ENCODE assay signal across 36 cellular contexts in the genomic region with DNA sequence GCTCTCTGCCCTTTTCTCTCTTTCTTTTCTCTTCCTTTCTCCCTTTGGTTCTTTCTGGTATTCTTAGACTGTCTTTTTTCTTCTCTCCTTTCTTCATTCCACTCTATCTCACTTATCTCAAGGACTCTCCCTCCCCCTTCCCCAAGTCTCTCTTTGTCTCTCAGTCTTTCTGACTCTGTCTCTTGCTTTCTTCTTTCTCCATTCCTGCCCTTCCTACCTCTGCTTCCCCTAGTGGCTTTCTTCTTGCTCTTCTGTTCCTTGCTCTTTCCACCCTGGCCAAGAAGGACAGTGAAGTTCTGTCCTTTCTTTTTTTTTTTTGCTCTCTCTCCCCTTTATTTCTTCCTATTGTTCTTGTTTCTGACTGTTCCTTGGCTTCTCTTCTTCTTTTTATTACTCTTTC. TPM values are rescaled to one million over a fixed set of nuclear protein-coding genes. Genes with fewer than 3 reads are reported as not detected.
"Had no signal": no experiment of that assay in that cellular context is flagged by ENCODE, and none has a peak within 500 bp of the region (broad histone marks: within the 10 kb centered on the region; RNA-seq: fewer than 3 reads in every experiment).

No MANE protein-coding gene starts in this region.

- H3K27me3 ChIP-seq: ascending aorta, esophagus squamous epithelium, neutrophil, ovary, stomach, thyroid gland, upper lobe of left lung, vagina had no signal

- H3K36me3 ChIP-seq: ascending aorta, esophagus squamous epithelium, neutrophil, ovary, prostate gland, stomach, thyroid gland, upper lobe of left lung, vagina had no signal

- H3K4me3 ChIP-seq: ascending aorta, esophagus squamous epithelium, mucosa of descending colon, ovary, prostate gland, smooth muscle cell, stomach, thyroid gland, upper lobe of left lung, vagina had no signal

- H3K27ac Mint-ChIP-seq: activated naive CD8-positive, alpha-beta T cell treated with anti-CD3 and anti-CD28 coated beads, Interleukin-2, amount 10 ng/mL, durations not matched to agents 7 days and 5 days; natural killer cell treated with Interleukin-12 subunit alpha and Interleukin-12 subunit beta and Interleukin-15 and Interleukin-18, amount 100 ng/mL, for 72 hours; stimulated activated naive B cell treated with anti-CD40 and anti-IgM and Interleukin-4, amounts not matched to agents 10 μg/mL and 1 μg/mL and 100 μg/mL, for 72 hours had no signal

- H3K9me3 ChIP-seq: neutrophil, ovary, prostate gland, thyroid gland, vagina had no signal

- ATAC-seq: activated CD4-positive, CD25-positive, alpha-beta regulatory T cell treated with anti-CD3 and anti-CD28 coated beads, Interleukin-2, amount 50 U/mL, for 24 hours; left cardiac atrium; left ventricle myocardium superior; mucosa of descending colon; natural killer cell treated with Interleukin-12 subunit alpha and Interleukin-12 subunit beta and Interleukin-15 and Interleukin-18, amount 100 ng/mL, for 72 hours; stimulated activated naive B cell treated with anti-CD40 and anti-IgM and Interleukin-4, amounts not matched to agents 10 μg/mL and 1 μg/mL and 100 μg/mL, for 72 hours had no signal

- H3K4me2 ChIP-seq: smooth muscle cell had no signal

- H3K27ac ChIP-seq: ascending aorta, epithelial cell of prostate, esophagus squamous epithelium, neutrophil, ovary, prostate gland, stomach, thyroid gland, upper lobe of left lung, vagina, VCaP had no signal

- H3K4me3 Mint-ChIP-seq: activated naive CD8-positive, alpha-beta T cell treated with anti-CD3 and anti-CD28 coated beads, Interleukin-2, amount 10 ng/mL, durations not matched to agents 7 days and 5 days; natural killer cell treated with Interleukin-12 subunit alpha and Interleukin-12 subunit beta and Interleukin-15 and Interleukin-18, amount 100 ng/mL, for 72 hours; stimulated activated naive B cell treated with anti-CD40 and anti-IgM and Interleukin-4, amounts not matched to agents 10 μg/mL and 1 μg/mL and 100 μg/mL, for 72 hours had no signal

- H3K4me1 ChIP-seq: ascending aorta, esophagus squamous epithelium, prostate gland, thyroid gland, vagina had no signal

- H3K9me3 Mint-ChIP-seq: natural killer cell treated with Interleukin-12 subunit alpha and Interleukin-12 subunit beta and Interleukin-15 and Interleukin-18, amount 100 ng/mL, for 72 hours had no signal

- DNase-seq: activated CD4-positive, alpha-beta T cell treated with anti-CD3 and anti-CD28 coated beads for 48 hours; activated CD4-positive, alpha-beta T cell treated with anti-CD3 and anti-CD28 coated beads, Interleukin-2, amount 50 U/mL, for 48 hours; activated CD8-positive, alpha-beta memory T cell treated with anti-CD3 and anti-CD28 coated beads for 24 hours; activated effector memory CD4-positive, alpha-beta T cell treated with Interleukin-2 at 50 U/mL for 16 hours; activated naive CD4-positive, alpha-beta T cell treated with Interleukin-2 at 50 U/mL for 16 hours; activated naive CD8-positive, alpha-beta T cell treated with anti-CD3 and anti-CD28 coated beads, Interleukin-2, amount 10 ng/mL, durations not matched to agents 7 days and 5 days; central memory CD4-positive, alpha-beta T cell; dermis blood vessel endothelial cell; effector CD4-positive, alpha-beta T cell; esophagus squamous epithelium; left cardiac atrium; left ventricle myocardium superior; mucosa of descending colon; ovary; retina; stimulated activated CD4-positive, alpha-beta T cell treated with anti-CD3 and anti-CD28 coated beads, Interleukin-1b, Interleukin-23, amount 100 ng/mL, for 48 hours; stimulated activated CD4-positive, alpha-beta T cell treated with anti-CD3 and anti-CD28 coated beads, Interleukin-4, amount 100 ng/mL, for 4 hours; stimulated activated CD8-positive, alpha-beta memory T cell treated with anti-CD3 and anti-CD28 coated beads, Interleukin-4, amount 100 ng/mL, for 48 hours; stimulated activated naive B cell treated with anti-CD40 and anti-IgM and Interleukin-4, amounts not matched to agents 10 μg/mL and 1 μg/mL and 100 μg/mL, for 72 hours; stomach; T-helper 1 cell; thyroid gland; upper lobe of left lung had no signal

- H3K36me3 Mint-ChIP-seq: natural killer cell treated with Interleukin-12 subunit alpha and Interleukin-12 subunit beta and Interleukin-15 and Interleukin-18, amount 100 ng/mL, for 72 hours; stimulated activated naive B cell treated with anti-CD40 and anti-IgM and Interleukin-4, amounts not matched to agents 10 μg/mL and 1 μg/mL and 100 μg/mL, for 72 hours had no signal

RNA-seq across cellular contexts. Expression of a gene that starts 35.7 kb away (rescaled TPM):
- total RNA-seq: activated naive CD8-positive, alpha-beta T cell treated with anti-CD3 and anti-CD28 coated beads, Interleukin-2, amount 10 ng/mL, durations not matched to agents 7 days and 5 days; ascending aorta; dermis blood vessel endothelial cell; esophagus squamous epithelium; left cardiac atrium; left ventricle myocardium superior; lung microvascular endothelial cell; mesenteric fat pad; mucosa of descending colon; myocyte; natural killer cell treated with Interleukin-12 subunit alpha and Interleukin-12 subunit beta and Interleukin-15 and Interleukin-18, amount 100 ng/mL, for 72 hours; prostate gland; smooth muscle cell; stomach; thyroid gland; vagina had no signal
- polyA plus RNA-seq: keratinocyte, ovary, smooth muscle cell, stomach had no signal
